ENCODE assay signal across 25 cellular contexts in genomic region chr22:38867496-38868285, GRCh38. TPM values are rescaled to one million over a fixed set of nuclear protein-coding genes. Genes with fewer than 3 reads are reported as not detected.
DNase-seq lines count a peak whose midpoint lies in the region; ATAC-seq, FAIRE-seq and TF ChIP-seq lines count a peak whose summit lies in the region.
"Had no signal": no experiment of that assay in that cellular context is flagged by ENCODE, and none has a peak within 500 bp of the region (broad histone marks: within the 10 kb centered on the region; RNA-seq: fewer than 3 reads in every experiment).

No MANE protein-coding gene starts in this region.

- BruUV-seq in MCF 10A (replicated peaks; lab: Mats Ljungman, UMichigan) (no TSS peak), mammary epithelial cell (replicated peaks; lab: Mats Ljungman, UMichigan) (no TSS peak)

- H3K27me3 Mint-ChIP-seq in MCF 10A (ENCODE audit: insufficient read depth, unreplicated experiment) (peaks cover 6% of the 10 kb centered on the region), activated B cell treated with CpG ODN at 0.5 μM for 24 hours (no peaks in the 10 kb centered on the region)
- H3K27me3 Mint-ChIP-seq in stimulated activated memory B cell treated with anti-CD40 and anti-IgM and Interleukin-4, amounts not matched to agents 10 μg/mL and 1 μg/mL and 100 μg/mL, for 72 hours, result no peaks in the 10 kb centered on the region
- H3K27me3 Mint-ChIP-seq: dendritic cell treated with granulocyte-macrophage colony-stimulating factor and Interleukin-4, amounts not matched to agents 40 ng/mL and 50 ng/mL, for 4 days; IgD-negative memory B cell; natural killer cell treated with Interleukin-12 subunit alpha and Interleukin-12 subunit beta and Interleukin-15 and Interleukin-18, amount 100 ng/mL, for 72 hours had no signal

- no peaks in the 10 kb centered on the region for H3K9me3 Mint-ChIP-seq in MCF 10A (ENCODE audit: unreplicated experiment)
- H3K9me3 Mint-ChIP-seq in activated B cell treated with CpG ODN at 0.5 μM for 24 hours, result no peaks in the 10 kb centered on the region
- H3K9me3 Mint-ChIP-seq in stimulated activated memory B cell treated with anti-CD40 and anti-IgM and Interleukin-4, amounts not matched to agents 10 μg/mL and 1 μg/mL and 100 μg/mL, for 72 hours, result no peaks in the 10 kb centered on the region
- H3K9me3 Mint-ChIP-seq: dendritic cell treated with granulocyte-macrophage colony-stimulating factor and Interleukin-4, amounts not matched to agents 40 ng/mL and 50 ng/mL, for 4 days; IgD-negative memory B cell; natural killer cell treated with Interleukin-12 subunit alpha and Interleukin-12 subunit beta and Interleukin-15 and Interleukin-18, amount 100 ng/mL, for 72 hours had no signal

- CTCF ChIA-PET in MCF 10A (lab: Yijun Ruan, JAX) (interaction anchor here (0.8 to 3.0 kb wide), 3 partner anchors 10 to 99 kb away, joined by 3 to 30 read pairs (median 3); no protein-coding TSS in a partner anchor), mammary epithelial cell (lab: Charles Lee; ENCODE audit: low non-redundant PET) (no interaction called here), activated B cell treated with CpG ODN at 0.5 μM for 24 hours (lab: Charles Lee) (interaction anchor here (7.4 kb wide), 1 partner anchor 136 kb away, joined by 132 read pairs; no protein-coding TSS in a partner anchor)

- dilution Hi-C loops in mammary epithelial cell (cut with HindIII; ENCODE audit: low sequenced_read_pairs), result no loop called here

- WGBS in mammary epithelial cell (ENCODE audit: low coverage, missing lambda C conversion rate), result 93% methylated on average over 17 of the region's 18 CpGs

- H3K27me3 ChIP-seq in mammary epithelial cell (ENCODE audit: insufficient read depth, low read length), result no peaks in the 10 kb centered on the region
- H3K27me3 ChIP-seq: body of pancreas had no signal

- no peak overlapping the region for H3K4me3 ChIP-seq in mammary epithelial cell (replicated peaks in 1 of 3; ENCODE audit: insufficient read depth in 1 of 3, low read depth in 2 of 3, low read length in 3 of 3)
- H3K4me3 ChIP-seq: body of pancreas, PC-9, psoas muscle, smooth muscle cell had no signal

- H3K36me3 ChIP-seq in mammary epithelial cell (ENCODE audit: insufficient read depth, low read length), result peaks cover 2% of the 10 kb centered on the region

- no peak overlapping the region for H2AFZ ChIP-seq in mammary epithelial cell (ENCODE audit: low read depth, low read length)
- H2AFZ ChIP-seq: PC-9 had no signal

- H3K27ac ChIP-seq in mammary epithelial cell (ENCODE audit: insufficient read depth, low read depth, low read length), result no peak overlapping the region
- H3K27ac ChIP-seq: body of pancreas, PC-9, psoas muscle had no signal

- peaks cover 25% of the 10 kb centered on the region for H3K4me1 ChIP-seq in mammary epithelial cell (ENCODE audit: insufficient read depth, low read length)

- H3K4me1 Mint-ChIP-seq in MCF 10A (ENCODE audit: insufficient read depth, unreplicated experiment) (peaks cover 10% of the 10 kb centered on the region), activated B cell treated with CpG ODN at 0.5 μM for 24 hours (peaks cover 37% of the 10 kb centered on the region)
- peaks cover 59% of the 10 kb centered on the region for H3K4me1 Mint-ChIP-seq in stimulated activated memory B cell treated with anti-CD40 and anti-IgM and Interleukin-4, amounts not matched to agents 10 μg/mL and 1 μg/mL and 100 μg/mL, for 72 hours

- no peak overlapping the region for H3K4me3 Mint-ChIP-seq in MCF 10A (ENCODE audit: unreplicated experiment)
- no peak overlapping the region for H3K4me3 Mint-ChIP-seq in activated B cell treated with CpG ODN at 0.5 μM for 24 hours
- H3K4me3 Mint-ChIP-seq in stimulated activated memory B cell treated with anti-CD40 and anti-IgM and Interleukin-4, amounts not matched to agents 10 μg/mL and 1 μg/mL and 100 μg/mL, for 72 hours, result no peak overlapping the region
- H3K4me3 Mint-ChIP-seq: dendritic cell treated with granulocyte-macrophage colony-stimulating factor and Interleukin-4, amounts not matched to agents 40 ng/mL and 50 ng/mL, for 4 days; natural killer cell treated with Interleukin-12 subunit alpha and Interleukin-12 subunit beta and Interleukin-15 and Interleukin-18, amount 100 ng/mL, for 72 hours had no signal

- peak; percentile 55 for FAIRE-seq in urothelium cell line (lab: Jason Lieb, UNC)

- in situ Hi-C loops in mammary epithelial cell (cut with MboI; ENCODE audit: low sequenced_read_pairs in 2 of 2), result loop anchor here in 1 of 2 donors (25.0 kb wide), 1 partner anchor 445 kb away; the partner anchor contains the start of gene RPL3

- no peak for ATAC-seq in activated B cell treated with CpG ODN at 0.5 μM for 24 hours (ENCODE audit: low read depth)
- ATAC-seq in stimulated activated memory B cell treated with anti-CD40 and anti-IgM and Interleukin-4, amounts not matched to agents 10 μg/mL and 1 μg/mL and 100 μg/mL, for 72 hours, result no peak
- ATAC-seq: body of pancreas; HCT116; natural killer cell treated with Interleukin-12 subunit alpha and Interleukin-12 subunit beta and Interleukin-15 and Interleukin-18, amount 100 ng/mL, for 72 hours; psoas muscle had no signal

- POLR2A ChIA-PET in MCF 10A (lab: Yijun Ruan, JAX) (no interaction called here), activated B cell treated with CpG ODN at 0.5 μM for 24 hours (lab: Charles Lee) (interaction anchor here (0.9 kb wide), 1 partner anchor 452 kb away, joined by 4 read pairs; the partner anchor contains the start of gene RPL3)

- TF ChIP-seq CTCF in MCF 10A (IDR thresholded peaks at IDR 0.05; ENCODE audit: unreplicated experiment), result no peak
- no peak for TF ChIP-seq CTCF in mammary epithelial cell (conservative IDR thresholded peaks at IDR 0.05 in 1 of 2, IDR thresholded peaks at IDR 0.05 in 1 of 2; ENCODE audit: extremely low read depth in 1 of 2, insufficient read depth in 1 of 2, low read depth in 1 of 2, low read length in 2 of 2)
- TF ChIP-seq CTCF in activated B cell treated with CpG ODN at 0.5 μM for 24 hours (IDR thresholded peaks at IDR 0.05), result no peak

- H3K36me3 Mint-ChIP-seq in MCF 10A (ENCODE audit: insufficient read depth, unreplicated experiment) (peaks cover 12% of the 10 kb centered on the region), activated B cell treated with CpG ODN at 0.5 μM for 24 hours (ENCODE audit: low read depth) (peaks cover 30% of the 10 kb centered on the region)
- H3K36me3 Mint-ChIP-seq in stimulated activated memory B cell treated with anti-CD40 and anti-IgM and Interleukin-4, amounts not matched to agents 10 μg/mL and 1 μg/mL and 100 μg/mL, for 72 hours, result peaks cover 42% of the 10 kb centered on the region
- H3K36me3 Mint-ChIP-seq: IgD-negative memory B cell; natural killer cell treated with Interleukin-12 subunit alpha and Interleukin-12 subunit beta and Interleukin-15 and Interleukin-18, amount 100 ng/mL, for 72 hours had no signal

- H4K20me1 ChIP-seq in mammary epithelial cell (ENCODE audit: insufficient read depth, low read length), result no peaks in the 10 kb centered on the region

- no peak for DNase-seq in MCF 10A (ENCODE audit: unreplicated experiment)
- DNase-seq in mammary epithelial cell, result no peak
- DNase-seq in activated B cell treated with CpG ODN at 0.5 μM for 24 hours, result peak; percentile 12
- peak; percentile 50 for DNase-seq in islet precursor cell
- no peak for DNase-seq in urothelium cell line (ENCODE audit: low spot score)
- no peak for DNase-seq in NCI-H1436 (lab: John Stamatoyannopoulos, UW)
- no peak for DNase-seq in A172 (ENCODE audit: low spot score)
- DNase-seq: activated CD4-positive, CD25-positive, alpha-beta regulatory T cell treated with anti-CD3 and anti-CD28 coated beads, Interleukin-2, amount 50 U/mL, for 72 hours; DMS79 treated with DMSO at 0.1 percent for 48 hours; foreskin melanocyte; kidney glomerular epithelial cell; mesendoderm; MM.1S; PC-9; psoas muscle; stimulated activated CD4-positive, alpha-beta T cell treated with anti-CD3 and anti-CD28 coated beads, Interleukin-4, amount 100 ng/mL, for 4 hours; substantia nigra; T1000 had no signal

- H3K27ac Mint-ChIP-seq in MCF 10A (ENCODE audit: low read depth, unreplicated experiment) (peak overlapping the region; percentile 16), activated B cell treated with CpG ODN at 0.5 μM for 24 hours (no peak overlapping the region)
- no peak overlapping the region for H3K27ac Mint-ChIP-seq in stimulated activated memory B cell treated with anti-CD40 and anti-IgM and Interleukin-4, amounts not matched to agents 10 μg/mL and 1 μg/mL and 100 μg/mL, for 72 hours
- H3K27ac Mint-ChIP-seq: dendritic cell treated with granulocyte-macrophage colony-stimulating factor and Interleukin-4, amounts not matched to agents 40 ng/mL and 50 ng/mL, for 4 days; natural killer cell treated with Interleukin-12 subunit alpha and Interleukin-12 subunit beta and Interleukin-15 and Interleukin-18, amount 100 ng/mL, for 72 hours had no signal

- peaks cover 7% of the 10 kb centered on the region for H3K79me2 ChIP-seq in mammary epithelial cell (ENCODE audit: insufficient read depth, low read length)

- intact Hi-C loops in MCF 10A (cut with micrococcal nuclease) (no loop called here), mammary epithelial cell (cut with micrococcal nuclease) (no loop called here), activated B cell treated with CpG ODN at 0.5 μM for 24 hours (cut with micrococcal nuclease) (no loop called here)

- no peaks in the 10 kb centered on the region for H3K9me3 ChIP-seq in mammary epithelial cell (replicated peaks; ENCODE audit: insufficient read depth, low read length)
- H3K9me3 ChIP-seq: body of pancreas, psoas muscle had no signal

- H3K9ac ChIP-seq in mammary epithelial cell (ENCODE audit: insufficient read depth, low read length), result no peak overlapping the region

- no peak overlapping the region for H3K4me2 ChIP-seq in mammary epithelial cell (ENCODE audit: insufficient read depth, low read depth, low read length)
- H3K4me2 ChIP-seq: PC-9, smooth muscle cell had no signal

RNA-seq across cellular contexts. Expression of gene CBX6, which starts 4.3 kb away (rescaled TPM):
- 22.9 and 42.1 TPM in 2 replicates for total RNA-seq in MCF 10A (2022)
- total RNA-seq in mammary epithelial cell, result 10 to 100 TPM; 32.3 to 55.7 TPM
- 17.2 TPM for polyA plus RNA-seq in mammary epithelial cell
- polyA minus RNA-seq in mammary epithelial cell, result 49.3 TPM
- 65.6 and 71.8 TPM in 2 replicates for total RNA-seq in activated B cell treated with CpG ODN at 0.5 μM for 24 hours
- total RNA-seq in A172 (2014; rRNA removed; shearing (Covaris generic)), result 20.1 and 20.9 TPM in 2 replicates

RNA-seq across cellular contexts. Expression of gene NPTXR, which starts 23.9 kb away (rescaled TPM):
- total RNA-seq in MCF 10A (2022) (0.93 and 0.96 TPM in 2 replicates), mammary epithelial cell (1 to 10 TPM; 1.3 to 3.5 TPM), activated B cell treated with CpG ODN at 0.5 μM for 24 hours (0.07 and 0.13 TPM in 2 replicates)
- polyA plus RNA-seq in mammary epithelial cell, result 1.1 TPM
- 2.9 TPM for polyA minus RNA-seq in mammary epithelial cell
- total RNA-seq in A172 (2014; rRNA removed; shearing (Covaris generic)), result 1.9 and 2.7 TPM in 2 replicates

Comparison
In these comparisons a context has a peak if more than half of its experiments do, and no peak if none do; other contexts are left out.
1. DNase-seq: peak in activated B cell treated with CpG ODN at 0.5 μM for 24 hours (single experiment) and islet precursor cell (single experiment); none in MCF 10A (single experiment), mammary epithelial cell (single experiment), urothelium cell line (single experiment), NCI-H1436 (single experiment) and A172 (single experiment).